In the genomic region with DNA sequence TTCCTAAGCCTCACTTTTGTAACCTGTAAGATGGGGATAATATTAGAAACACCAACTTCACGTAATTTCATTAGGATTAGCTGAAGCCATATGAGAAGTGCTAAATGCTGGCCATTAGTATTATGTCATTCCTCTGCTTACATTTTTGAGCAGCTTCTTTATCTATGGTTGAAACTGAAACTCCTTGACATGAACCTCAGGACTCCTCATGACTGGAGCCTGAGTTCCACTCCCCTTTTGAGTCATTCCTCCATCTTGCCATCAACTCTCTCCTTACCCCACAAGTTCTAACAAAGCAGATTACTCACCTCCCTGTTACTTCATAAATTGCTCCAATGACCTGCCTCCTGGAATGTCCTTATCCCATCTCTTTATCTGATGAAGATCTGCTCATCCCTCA, we compare ENCODE assay signal across 13 cellular contexts.
A peak's percentile ranks its signal among the peaks of the same experiment; 100 is the strongest.
DNase-seq lines count a peak whose midpoint lies in the region; ATAC-seq and TF ChIP-seq lines count a peak whose summit lies in the region.
"Had no signal": no experiment of that assay in that cellular context is flagged by ENCODE, and none has a peak within 500 bp of the region (broad histone marks: within the 10 kb centered on the region; RNA-seq: fewer than 3 reads in every experiment).

No MANE protein-coding gene starts in this region.

- no peaks in the 10 kb centered on the region for H4K20me1 ChIP-seq in mammary epithelial cell (ENCODE audit: insufficient read depth, low read length)
- H4K20me1 ChIP-seq: BLaER1 had no signal

- TF ChIP-seq CTCF in GM13977 (IDR thresholded peaks at IDR 0.05; ENCODE audit: extremely low read depth, insufficient read depth, missing control alignments) (no peak), mammary epithelial cell (conservative IDR thresholded peaks at IDR 0.05 in 1 of 2, IDR thresholded peaks at IDR 0.05 in 1 of 2; ENCODE audit: extremely low read depth in 1 of 2, insufficient read depth in 1 of 2, low read depth in 1 of 2, low read length in 2 of 2) (no peak)

- CTCF ChIA-PET in mammary epithelial cell (lab: Charles Lee; ENCODE audit: low non-redundant PET), result no interaction called here

- dilution Hi-C loops in mammary epithelial cell (cut with HindIII; ENCODE audit: low sequenced_read_pairs), result no loop called here

- DNase-seq in GM13977 (ENCODE audit: low spot score), result peak; percentile 10
- DNase-seq in mammary epithelial cell, result peak; percentile 93
- DNase-seq in GF-D8 (lab: John Stamatoyannopoulos, UW), result no peak
- DNase-seq in stimulated activated CD8-positive, alpha-beta memory T cell treated with anti-CD3 and anti-CD28 coated beads, Interleukin-4, amount 100 ng/mL, for 48 hours, result no peak
- no peak for DNase-seq in left lobe of liver (ENCODE audit: low spot score)
- no peak for DNase-seq in posterior vena cava (ENCODE audit: low spot score)
- DNase-seq: activated B cell treated with CpG ODN at 0.5 μM for 24 hours; immature natural killer cell; NCI-H1092 treated with DMSO at 0.1 percent for 48 hours; stimulated activated CD4-positive, alpha-beta T cell treated with anti-CD3 and anti-CD28 coated beads, Interleukin-1b, Interleukin-23, amount 100 ng/mL, for 48 hours had no signal

- H2AFZ ChIP-seq in mammary epithelial cell (ENCODE audit: low read depth, low read length), result peak overlapping the region; percentile 9

- no TSS peak for BruUV-seq in mammary epithelial cell (replicated peaks; lab: Mats Ljungman, UMichigan)

- H3K9me3 ChIP-seq in mammary epithelial cell (replicated peaks; ENCODE audit: insufficient read depth, low read length), result no peaks in the 10 kb centered on the region

- ATAC-seq in GM21515 (IDR thresholded peaks at IDR 0.05; ENCODE audit: unreplicated experiment) (peak; percentile 88), HG03159 (IDR thresholded peaks at IDR 0.05; ENCODE audit: unreplicated experiment) (peak; percentile 64), left lobe of liver (no peak)

- no peaks in the 10 kb centered on the region for H3K36me3 ChIP-seq in mammary epithelial cell (ENCODE audit: insufficient read depth, low read length)
- H3K36me3 ChIP-seq: BLaER1 had no signal

- H3K9ac ChIP-seq in mammary epithelial cell (ENCODE audit: insufficient read depth, low read length), result no peak overlapping the region
- H3K9ac ChIP-seq: BLaER1 had no signal

- intact Hi-C loops in mammary epithelial cell (cut with micrococcal nuclease) (no loop called here), posterior vena cava (cut with DNase I) (no loop called here)

- in situ Hi-C loops in GM13977 (cut with MboI; ENCODE audit: low pct_unique_long_range_greater_than_20kb, low sequenced_read_pairs, unreplicated experiment) (no loop called here), mammary epithelial cell (cut with MboI; ENCODE audit: low sequenced_read_pairs in 2 of 2) (no loop called here)

- H3K27me3 ChIP-seq in mammary epithelial cell (ENCODE audit: insufficient read depth, low read length), result peaks cover 1% of the 10 kb centered on the region
- H3K27me3 ChIP-seq: BLaER1 had no signal

- WGBS in mammary epithelial cell (ENCODE audit: low coverage, missing lambda C conversion rate), result 45% methylated on average over 1 of the region's 1 CpG

- H3K4me2 ChIP-seq in mammary epithelial cell (ENCODE audit: insufficient read depth, low read depth, low read length), result no peak overlapping the region
- H3K4me2 ChIP-seq: BLaER1 had no signal

- H3K79me2 ChIP-seq in mammary epithelial cell (ENCODE audit: insufficient read depth, low read length), result no peaks in the 10 kb centered on the region

- peaks cover 8% of the 10 kb centered on the region for H3K4me1 ChIP-seq in mammary epithelial cell (ENCODE audit: insufficient read depth, low read length)
- H3K4me1 ChIP-seq: BLaER1 had no signal

- H3K27ac ChIP-seq in mammary epithelial cell (ENCODE audit: insufficient read depth, low read depth, low read length), result peak overlapping the region; percentile 43
- H3K27ac ChIP-seq: BLaER1 had no signal

- H3K4me3 ChIP-seq in mammary epithelial cell (replicated peaks in 1 of 3; ENCODE audit: insufficient read depth in 1 of 3, low read depth in 2 of 3, low read length in 3 of 3), result no peak overlapping the region
- H3K4me3 ChIP-seq: BLaER1 had no signal

Comparison
In these comparisons a context has a peak if more than half of its experiments do, and no peak if none do; other contexts are left out.
1. DNase-seq: peak in GM13977 (single experiment) and mammary epithelial cell (single experiment); none in GF-D8 (single experiment), stimulated activated CD8-positive, alpha-beta memory T cell treated with anti-CD3 and anti-CD28 coated beads, Interleukin-4, amount 100 ng/mL, for 48 hours (single experiment), left lobe of liver (single experiment) and posterior vena cava (single experiment).